ENCODE assay signal across 1 cellular context in the genomic region with DNA sequence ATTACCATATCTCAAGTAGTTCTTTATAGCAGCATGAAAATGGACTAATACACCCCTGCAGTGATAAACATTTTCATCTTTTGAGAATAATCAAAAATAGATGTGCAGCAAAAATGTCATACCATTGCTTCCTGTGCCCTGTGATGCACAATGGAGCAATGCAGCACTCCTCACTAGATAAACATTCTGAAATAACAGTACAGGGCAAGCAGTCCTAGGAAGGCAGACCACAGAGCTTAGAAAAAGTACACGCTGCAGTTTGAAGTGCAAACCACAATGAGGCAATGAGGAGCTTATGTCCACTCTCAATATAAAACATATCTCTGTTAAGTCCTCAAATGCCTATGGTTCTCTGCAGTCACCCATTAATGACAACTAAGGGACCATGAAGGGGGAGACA.
TF ChIP-seq lines count a peak whose summit lies in the region.

No MANE protein-coding gene starts in this region.

TF ChIP-seq in IMR-90, 13 proteins besides CTCF, POLR2A, EP300 and RAD21 (continued from another document):
- TF ChIP-seq MAFK (IDR thresholded peaks at IDR 0.05; ENCODE audit: low read depth, low read length): no peak
